ENCODE assay signal across 35 cellular contexts in the genomic region with DNA sequence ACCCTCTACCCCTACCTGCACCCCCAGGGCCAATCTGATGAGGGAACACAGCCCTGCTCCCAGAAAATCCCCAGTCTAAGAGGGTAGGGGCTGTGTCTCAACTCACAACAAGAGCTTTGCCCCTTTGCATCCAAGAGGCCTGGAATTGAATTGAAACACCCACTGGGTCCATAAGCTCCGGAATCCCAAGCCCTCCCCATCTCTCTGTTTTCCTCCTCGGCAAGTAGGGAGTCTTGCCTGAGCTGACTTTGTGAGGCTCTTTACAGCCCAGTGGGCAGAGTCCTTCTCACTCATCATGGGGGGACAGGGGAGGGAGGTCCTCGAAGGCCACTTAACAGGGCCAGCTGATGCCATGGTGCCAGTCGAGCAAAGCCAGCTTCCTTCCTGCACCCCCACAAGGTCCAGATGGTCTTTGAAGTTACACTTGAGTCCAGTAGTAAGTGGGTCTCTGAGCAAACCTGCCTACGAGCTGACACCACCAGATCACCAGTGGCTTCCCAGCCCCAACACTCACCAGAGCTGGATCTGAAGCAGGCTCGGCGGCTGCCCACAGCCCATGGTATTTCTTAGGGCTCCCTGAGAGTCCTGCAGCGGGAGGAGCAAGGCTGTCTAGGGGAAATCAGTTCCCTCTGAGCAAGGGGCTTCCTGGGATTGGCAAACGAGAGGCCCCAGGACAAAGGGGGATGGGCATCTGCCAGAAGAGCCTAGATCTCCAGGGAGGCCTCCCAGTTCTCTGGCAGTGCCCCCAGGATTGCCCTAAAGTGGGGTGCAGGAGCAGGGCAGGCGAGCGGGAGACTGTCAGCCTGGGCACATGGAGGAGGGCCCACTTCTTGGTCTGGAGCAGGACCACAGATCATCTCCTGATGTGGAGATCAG.
DNase-seq lines count a peak whose midpoint lies in the region; ATAC-seq, FAIRE-seq and TF ChIP-seq lines count a peak whose summit lies in the region.
"Had no signal": no experiment of that assay in that cellular context is flagged by ENCODE, and none has a peak within 500 bp of the region (broad histone marks: within the 10 kb centered on the region; RNA-seq: fewer than 3 reads in every experiment).

No MANE protein-coding gene starts in this region.

- H3K4ac ChIP-seq in neuronal stem cell (ENCODE audit: low read length): no peak overlapping the region

- no peaks in the 10 kb centered on the region for H3K79me1 ChIP-seq in neuronal stem cell (ENCODE audit: low read depth, low read length)

- CTCF ChIA-PET in CD8-positive, alpha-beta T cell (lab: Charles Lee): no interaction called here

- no peaks in the 10 kb centered on the region for H3K9me2 ChIP-seq in Loucy (replicated peaks; ENCODE audit: low read depth, low read length)

- no peaks in the 10 kb centered on the region for H3K36me3 Mint-ChIP-seq in CD8-positive, alpha-beta T cell
- H3K36me3 Mint-ChIP-seq: CD4-positive, alpha-beta memory T cell; naive thymus-derived CD4-positive, alpha-beta T cell; stimulated activated naive B cell treated with anti-CD40 and anti-IgM and Interleukin-4, amounts not matched to agents 10 μg/mL and 1 μg/mL and 100 μg/mL, for 72 hours had no signal

- TF ChIP-seq POLR2A in H54 (IDR thresholded peaks at IDR 0.05; ENCODE audit: low read depth, low read length): no peak

- H4K20me1 ChIP-seq in BLaER1 treated with 17β-estradiol and CSF1 and Interleukin-3, amounts not matched to agents 10 nM and 100 nM: no peaks in the 10 kb centered on the region; a peak in 1 of 22 replicates
- no peaks in the 10 kb centered on the region for H4K20me1 ChIP-seq in Loucy (ENCODE audit: insufficient read depth, low read length, poor library complexity, severe bottlenecking)

- no peaks in the 10 kb centered on the region for H3K4me1 Mint-ChIP-seq in CD8-positive, alpha-beta T cell (ENCODE audit: low read depth)
- H3K4me1 Mint-ChIP-seq: CD4-positive, alpha-beta memory T cell had no signal

- WGBS in neuronal stem cell (ENCODE audit: extremely low coverage in 2 of 2, insufficient read length in 2 of 2, insufficient replicate concordance in 1 of 2), 2 donors: no CpG with 5 or more reads among the region's 11 CpGs

- POLR2A ChIA-PET in CD8-positive, alpha-beta T cell (lab: Charles Lee): no interaction called here

- H3K27me3 Mint-ChIP-seq in CD8-positive, alpha-beta T cell (ENCODE audit: low read depth): peaks cover 3% of the 10 kb centered on the region

- no peaks in the 10 kb centered on the region for H3K27me3 ChIP-seq in BLaER1 treated with 17β-estradiol and CSF1 and Interleukin-3, amounts not matched to agents 10 nM and 100 nM
- H3K27me3 ChIP-seq in Loucy (ENCODE audit: insufficient read depth, low read length, poor library complexity, severe bottlenecking): no peaks in the 10 kb centered on the region
- no peaks in the 10 kb centered on the region for H3K27me3 ChIP-seq in endocrine pancreas (ENCODE audit: control insufficient read depth, insufficient read depth, low read length)
- H3K27me3 ChIP-seq in neuronal stem cell (ENCODE audit: control insufficient read depth in 3 of 3, insufficient read depth in 3 of 3, low read depth in 1 of 3, low read length in 3 of 3): peaks cover 0 to 20% (median 0%) of the 10 kb centered on the region in 3 experiments
- H3K27me3 ChIP-seq in CD8-positive, alpha-beta T cell (ENCODE audit: insufficient read depth, low read length): no peaks in the 10 kb centered on the region
- H3K27me3 ChIP-seq: colonic mucosa, esophagus muscularis mucosa, heart left ventricle, upper lobe of right lung had no signal

- no peak for ATAC-seq in CD8-positive, alpha-beta T cell
- ATAC-seq: naive thymus-derived CD4-positive, alpha-beta T cell; stimulated activated naive B cell treated with anti-CD40 and anti-IgM and Interleukin-4, amounts not matched to agents 10 μg/mL and 1 μg/mL and 100 μg/mL, for 72 hours had no signal

- peak overlapping the region; percentile 23 for H2BK15ac ChIP-seq in neuronal stem cell (ENCODE audit: low read length)

- no peaks in the 10 kb centered on the region for H3K79me2 ChIP-seq in Loucy (ENCODE audit: insufficient read depth, low read length)

- no peak overlapping the region for H3K27ac Mint-ChIP-seq in CD8-positive, alpha-beta T cell
- H3K27ac Mint-ChIP-seq: activated T-helper 2 cell treated with anti-CD3 and anti-CD28 coated beads, Interferon-gamma antibody, Interleukin-2, Interleukin-4, amounts not matched to agents 10 μg/mL and 5 μg/mL and 100 μg/mL, durations not matched to agents 14 hours and 24 hours and 36 hours; stimulated activated naive B cell treated with anti-CD40 and anti-IgM and Interleukin-4, amounts not matched to agents 10 μg/mL and 1 μg/mL and 100 μg/mL, for 72 hours had no signal

- no peak overlapping the region for H2BK5ac ChIP-seq in neuronal stem cell (ENCODE audit: low read length)

- no peak overlapping the region for H3K4me3 ChIP-seq in BLaER1 treated with 17β-estradiol and CSF1 and Interleukin-3, amounts not matched to agents 10 nM and 100 nM
- H3K4me3 ChIP-seq in Loucy (ENCODE audit: low read length, poor library complexity, severe bottlenecking): no peak overlapping the region
- no peak overlapping the region for H3K4me3 ChIP-seq in endocrine pancreas (ENCODE audit: control insufficient read depth, insufficient read depth, low read length)
- H3K4me3 ChIP-seq in neuronal stem cell (ENCODE audit: low read length in 2 of 2): no peak overlapping the region
- H3K4me3 ChIP-seq in CD8-positive, alpha-beta T cell (ENCODE audit: low read depth, low read length): no peak overlapping the region
- H3K4me3 ChIP-seq: colonic mucosa, esophagus muscularis mucosa, HAP-1, heart left ventricle, upper lobe of right lung had no signal

- H3K9ac ChIP-seq in BLaER1 treated with 17β-estradiol and CSF1 and Interleukin-3, amounts not matched to agents 10 nM and 100 nM: no peak overlapping the region
- no peak overlapping the region for H3K9ac ChIP-seq in Loucy (ENCODE audit: low read depth, low read length, poor library complexity, severe bottlenecking)
- H3K9ac ChIP-seq in endocrine pancreas (ENCODE audit: control insufficient read depth, insufficient read depth, low read length): peak overlapping the region; percentile 1
- no peak overlapping the region for H3K9ac ChIP-seq in neuronal stem cell (ENCODE audit: low read depth, low read length, poor library complexity)

- peak overlapping the region; percentile 55 for H3K18ac ChIP-seq in neuronal stem cell (ENCODE audit: low read length)

- H2AK5ac ChIP-seq in neuronal stem cell (ENCODE audit: low read depth, low read length): peak overlapping the region; percentile 14

- peaks cover 19 to 39% (median 31%) of the 10 kb centered on the region in 10 experiments for H3K4me1 ChIP-seq in BLaER1 treated with 17β-estradiol and CSF1 and Interleukin-3, amounts not matched to agents 10 nM and 100 nM
- peaks cover 38% of the 10 kb centered on the region for H3K4me1 ChIP-seq in Loucy (ENCODE audit: insufficient read depth, low read length, poor library complexity, severe bottlenecking)
- H3K4me1 ChIP-seq in endocrine pancreas (ENCODE audit: control insufficient read depth, insufficient read depth, low read length): no peaks in the 10 kb centered on the region
- H3K4me1 ChIP-seq in neuronal stem cell (ENCODE audit: control insufficient read depth in 2 of 2, insufficient read depth in 1 of 2, low read depth in 1 of 2, low read length in 2 of 2): peaks cover 4 to 12% of the 10 kb centered on the region in 2 donors
- H3K4me1 ChIP-seq in CD8-positive, alpha-beta T cell (ENCODE audit: insufficient read depth, low read length): no peaks in the 10 kb centered on the region
- H3K4me1 ChIP-seq: esophagus muscularis mucosa, foreskin keratinocyte had no signal

- no peak for DNase-seq in neuronal stem cell (ENCODE audit: low spot score)
- no peak for DNase-seq in mucosa of gallbladder (ENCODE audit: low spot score)
- DNase-seq in activated CD4-positive, alpha-beta T cell treated with anti-CD3 and anti-CD28 coated beads, Interleukin-2, amount 50 U/mL, for 4 hours: no peak
- DNase-seq in H54 (ENCODE audit: insufficient read length, low spot score): no peak
- DNase-seq in CD8-positive, alpha-beta T cell: no peak
- DNase-seq: activated CD4-positive, alpha-beta T cell treated with anti-CD3 and anti-CD28 coated beads for 4 hours; activated naive CD4-positive, alpha-beta T cell treated with anti-CD3 and anti-CD28 coated beads, Interleukin-2, amount 50 U/mL, for 16 hours; AML-193; amniotic stem cell; CD4-positive, alpha-beta memory T cell; foreskin keratinocyte; heart left ventricle; Kasumi-1; midbrain; MV-4-11; naive thymus-derived CD4-positive, alpha-beta T cell; NCI-H1436; NCI-H2107; NCI-H774; SHP77 treated with DMSO at 0.1 percent for 48 hours; stimulated activated naive B cell treated with anti-CD40 and anti-IgM and Interleukin-4, amounts not matched to agents 10 μg/mL and 1 μg/mL and 100 μg/mL, for 72 hours; substantia nigra; SW 1271; T-helper 9 cell; upper lobe of right lung had no signal

- H3K36me3 ChIP-seq in BLaER1 treated with 17β-estradiol and CSF1 and Interleukin-3, amounts not matched to agents 10 nM and 100 nM: no peaks in the 10 kb centered on the region
- no peaks in the 10 kb centered on the region for H3K36me3 ChIP-seq in Loucy (ENCODE audit: insufficient read depth, low read length)
- H3K36me3 ChIP-seq in endocrine pancreas (ENCODE audit: control insufficient read depth, insufficient read depth, low read length): no peaks in the 10 kb centered on the region
- H3K36me3 ChIP-seq in neuronal stem cell (replicated peaks in 1 of 2; ENCODE audit: control insufficient read depth in 2 of 2, insufficient read depth in 2 of 2, low read length in 2 of 2): no peaks in the 10 kb centered on the region
- H3K36me3 ChIP-seq in CD8-positive, alpha-beta T cell (ENCODE audit: insufficient read depth, low read length): no peaks in the 10 kb centered on the region
- H3K36me3 ChIP-seq: colonic mucosa, esophagus muscularis mucosa, HAP-1, heart left ventricle, upper lobe of right lung had no signal

- H3K9me3 Mint-ChIP-seq in CD8-positive, alpha-beta T cell: no peaks in the 10 kb centered on the region
- H3K9me3 Mint-ChIP-seq: activated T-helper 2 cell treated with anti-CD3 and anti-CD28 coated beads, Interferon-gamma antibody, Interleukin-2, Interleukin-4, amounts not matched to agents 10 μg/mL and 5 μg/mL and 100 μg/mL, durations not matched to agents 14 hours and 24 hours and 36 hours; CD4-positive, alpha-beta memory T cell; naive thymus-derived CD4-positive, alpha-beta T cell; stimulated activated naive B cell treated with anti-CD40 and anti-IgM and Interleukin-4, amounts not matched to agents 10 μg/mL and 1 μg/mL and 100 μg/mL, for 72 hours had no signal

- no peak overlapping the region for H2BK120ac ChIP-seq in neuronal stem cell (ENCODE audit: low read depth, low read length)

- peak overlapping the region; percentile 30 to 70 (median 54); a peak in 21 of 22 replicates for H3K4me2 ChIP-seq in BLaER1 treated with 17β-estradiol and CSF1 and Interleukin-3, amounts not matched to agents 10 nM and 100 nM
- H3K4me2 ChIP-seq in Loucy (ENCODE audit: low read depth, low read length, poor library complexity, severe bottlenecking): peak overlapping the region; percentile 20
- H3K4me2 ChIP-seq in neuronal stem cell (ENCODE audit: insufficient read depth, low read length, poor library complexity, severe bottlenecking): no peak overlapping the region

- H3K4me3 Mint-ChIP-seq in CD8-positive, alpha-beta T cell: no peak overlapping the region
- H3K4me3 Mint-ChIP-seq: CD4-positive, alpha-beta memory T cell; naive thymus-derived CD4-positive, alpha-beta T cell; stimulated activated naive B cell treated with anti-CD40 and anti-IgM and Interleukin-4, amounts not matched to agents 10 μg/mL and 1 μg/mL and 100 μg/mL, for 72 hours had no signal

- no peak for FAIRE-seq in H54 (lab: Jason Lieb, UNC)
- FAIRE-seq: A204.1, GM12892, keratinocyte had no signal

- H3K14ac ChIP-seq in neuronal stem cell (ENCODE audit: low read length): no peak overlapping the region

- no peak overlapping the region; the same call in 1 of the 2 replicates for H2AFZ ChIP-seq in Loucy (ENCODE audit: low read length)
- H2AFZ ChIP-seq in neuronal stem cell (ENCODE audit: low read length): no peak overlapping the region

- no peak overlapping the region for H3K27ac ChIP-seq in BLaER1 treated with 17β-estradiol and CSF1 and Interleukin-3, amounts not matched to agents 10 nM and 100 nM
- no peak overlapping the region for H3K27ac ChIP-seq in neuronal stem cell (replicated peaks; ENCODE audit: low read length)
- H3K27ac ChIP-seq in CD8-positive, alpha-beta T cell (ENCODE audit: low read depth, low read length): no peak overlapping the region
- H3K27ac ChIP-seq: colonic mucosa, esophagus muscularis mucosa, foreskin keratinocyte, heart left ventricle, upper lobe of right lung had no signal

- no peaks in the 10 kb centered on the region for H3F3A ChIP-seq in Loucy (ENCODE audit: low read depth)

- H3K9me3 ChIP-seq in BLaER1 treated with 17β-estradiol and CSF1 and Interleukin-3, amounts not matched to agents 10 nM and 100 nM (replicated peaks in 1 of 11): no peaks in the 10 kb centered on the region
- H3K9me3 ChIP-seq in Loucy (ENCODE audit: insufficient read depth, low read depth, low read length) (no peaks in the 10 kb centered on the region), endocrine pancreas (ENCODE audit: control insufficient read depth, low read length) (no peaks in the 10 kb centered on the region), neuronal stem cell (replicated peaks in 1 of 2; ENCODE audit: control insufficient read depth in 2 of 2, insufficient read depth in 1 of 2, low read depth in 1 of 2, low read length in 2 of 2) (no peaks in the 10 kb centered on the region)
- no peaks in the 10 kb centered on the region for H3K9me3 ChIP-seq in CD8-positive, alpha-beta T cell (ENCODE audit: low read length)
- H3K9me3 ChIP-seq: colonic mucosa, esophagus muscularis mucosa, HAP-1, heart left ventricle, upper lobe of right lung had no signal

- H2BK12ac ChIP-seq in neuronal stem cell (ENCODE audit: low read length): no peak overlapping the region

- intact Hi-C loops in CD8-positive, alpha-beta T cell (cut with DNase I, micrococcal nuclease): no loop called here

- H4K91ac ChIP-seq in neuronal stem cell (ENCODE audit: low read depth, low read length, poor library complexity): no peak overlapping the region

- no peak overlapping the region for H4K8ac ChIP-seq in neuronal stem cell (ENCODE audit: low read depth, low read length)

- no peak for TF ChIP-seq CTCF in Loucy (conservative IDR thresholded peaks at IDR 0.05; ENCODE audit: low read length)
- TF ChIP-seq CTCF in CD8-positive, alpha-beta T cell (IDR thresholded peaks at IDR 0.05): no peak

- H3K23ac ChIP-seq in neuronal stem cell (ENCODE audit: low read depth, low read length, poor library complexity): no peak overlapping the region
